ENCODE assay signal across 21 cellular contexts in the genomic region with DNA sequence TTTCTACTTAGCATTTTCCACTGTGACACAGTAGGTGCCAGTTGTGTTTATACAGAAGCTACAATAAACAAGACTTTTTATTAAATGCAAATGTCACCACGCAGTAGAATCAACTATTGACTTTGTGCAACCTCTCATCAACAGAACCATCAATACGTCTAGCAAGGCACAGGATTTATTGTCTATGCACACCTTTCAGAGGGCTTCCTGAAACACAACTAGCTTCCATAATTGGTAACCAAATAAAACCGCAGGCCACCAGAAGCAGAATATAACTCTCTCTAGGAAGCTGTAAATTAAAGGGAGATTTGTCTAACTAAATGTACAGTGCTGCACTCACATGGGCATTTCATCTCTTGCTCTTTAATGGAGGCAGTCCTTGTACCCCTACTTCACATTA.
DNase-seq lines count a peak whose midpoint lies in the region; ATAC-seq lines count a peak whose summit lies in the region.
"Had no signal": no experiment of that assay in that cellular context is flagged by ENCODE, and none has a peak within 500 bp of the region (broad histone marks: within the 10 kb centered on the region; RNA-seq: fewer than 3 reads in every experiment).

No MANE protein-coding gene starts in this region.

- ATAC-seq in HG03175 (IDR thresholded peaks at IDR 0.05; ENCODE audit: unreplicated experiment) = peak; percentile 42
- ATAC-seq: effector memory CD8-positive, alpha-beta T cell; right lobe of liver; SK-N-SH treated with all-trans-retinoic acid at 6 μM for 48 hours; stimulated activated naive CD8-positive, alpha-beta T cell treated with anti-CD3 and anti-CD28 coated beads, Interleukin-15, amount 100 ng/mL, for 72 hours; WTC11 had no signal

- peak; percentile 31 for DNase-seq in NCI-H1436 treated with DMSO at 0.1 percent for 48 hours (lab: John Stamatoyannopoulos, UW)
- no peak for DNase-seq in NCI-H1436 (lab: John Stamatoyannopoulos, UW)
- DNase-seq in NCI-H510A (lab: John Stamatoyannopoulos, UW) = peak; percentile 58
- peak; percentile 38 for DNase-seq in left kidney (ENCODE audit: low read depth, low spot score)
- DNase-seq in Ammon's horn (ENCODE audit: low spot score) = no peak
- no peak for DNase-seq in activated CD4-positive, alpha-beta T cell treated with anti-CD3 and anti-CD28 coated beads, Interleukin-2, amount 50 U/mL, for 1 hour
- DNase-seq in SIG-M5 (lab: John Stamatoyannopoulos, UW) = no peak
- DNase-seq: 8988T; activated CD4-positive, alpha-beta T cell treated with anti-CD3 and anti-CD28 coated beads, Interleukin-2, amount 50 U/mL, for 48 hours; activated gamma-delta T cell treated with Interleukin-2 at 50 U/mL for 16 hours; adrenal gland; Caco-2; colonic mucosa; effector memory CD8-positive, alpha-beta T cell; esophagus squamous epithelium; right lobe of liver; stimulated activated naive CD8-positive, alpha-beta T cell treated with anti-CD3 and anti-CD28 coated beads, Interleukin-15, amount 100 ng/mL, for 72 hours; tibial artery had no signal

Comparison
In these comparisons a context has a peak if more than half of its experiments do, and no peak if none do; other contexts are left out.
1. DNase-seq: peak in NCI-H1436 treated with DMSO at 0.1 percent for 48 hours (single experiment), NCI-H510A (single experiment) and left kidney (single experiment); none in NCI-H1436 (single experiment), Ammon's horn (single experiment), activated CD4-positive, alpha-beta T cell treated with anti-CD3 and anti-CD28 coated beads, Interleukin-2, amount 50 U/mL, for 1 hour (single experiment) and SIG-M5 (single experiment).